In the genomic region with DNA sequence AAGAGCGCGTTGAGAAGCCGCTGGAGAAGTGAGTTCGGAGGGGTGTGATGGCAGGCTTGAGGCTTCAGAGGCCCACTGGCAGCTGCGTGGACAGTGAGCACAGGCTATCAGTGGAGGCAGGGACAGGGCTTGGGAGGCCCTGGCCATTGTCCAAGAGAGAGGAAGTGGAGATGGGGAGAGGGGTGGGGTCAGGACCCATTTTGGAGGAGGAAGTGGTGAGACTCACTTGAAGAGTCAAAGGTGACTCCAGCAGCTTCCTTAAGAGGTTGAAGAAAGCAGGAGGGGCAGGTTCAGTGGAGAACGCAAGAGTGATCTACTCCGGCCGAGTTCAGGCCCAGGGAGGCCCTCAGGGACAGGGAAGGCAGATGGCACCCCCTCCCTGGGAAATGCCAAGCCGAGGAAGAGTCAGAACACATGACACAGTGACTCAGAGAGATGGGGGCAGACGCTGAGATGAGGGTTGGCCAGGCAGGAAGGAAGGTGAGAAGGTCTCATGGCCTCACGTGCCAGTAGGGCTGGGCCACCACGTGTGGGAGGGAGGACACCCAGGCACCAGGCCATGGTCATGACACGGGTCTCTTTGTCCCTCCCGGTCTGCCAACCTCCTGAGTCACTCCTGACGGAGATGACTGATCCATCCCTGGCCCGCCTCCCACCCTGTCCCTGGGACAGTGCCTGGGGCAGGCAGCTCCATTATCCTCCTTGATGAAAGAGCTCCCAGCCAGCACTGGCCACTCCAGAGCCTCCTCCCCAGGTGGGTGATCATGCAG, we compare ENCODE assay signal across 8 cellular contexts. TPM values are rescaled to one million over a fixed set of nuclear protein-coding genes. Genes with fewer than 3 reads are reported as not detected.
DNase-seq lines count a peak whose midpoint lies in the region; ATAC-seq, FAIRE-seq and TF ChIP-seq lines count a peak whose summit lies in the region.

No MANE protein-coding gene starts in this region.

- TF ChIP-seq CTCF in activated CD8-positive, alpha-beta T cell treated with anti-CD3 and anti-CD28 coated beads for 36 hours (IDR thresholded peaks at IDR 0.05): no peak
- TF ChIP-seq CTCF in adrenal gland (IDR thresholded peaks at IDR 0.05): no peak
- TF ChIP-seq CTCF in kidney (IDR thresholded peaks at IDR 0.05; ENCODE audit: borderline replicate concordance, extremely low read depth, insufficient read depth): no peak
- TF ChIP-seq CTCF in stomach (IDR thresholded peaks at IDR 0.05): no peak

- WGBS in adrenal gland, 4 donors: 29 to 44% (median 33%) methylated on average over 6 to 16 of the region's 16 CpGs
- WGBS in stomach, 5 donors: 52 to 67% (median 63%) methylated on average over 12 to 16 of the region's 16 CpGs

- ATAC-seq in activated CD8-positive, alpha-beta T cell treated with anti-CD3 and anti-CD28 coated beads for 36 hours: peak; percentile 62
- ATAC-seq in activated CD8-positive, alpha-beta T cell treated with anti-CD3 and anti-CD28 coated beads, Interleukin-2, amount 10 ng/mL, durations not matched to agents 7 days and 5 days: no peak
- ATAC-seq in GM21717 (IDR thresholded peaks at IDR 0.05; ENCODE audit: unreplicated experiment): no peak

- H3K9me3 Mint-ChIP-seq in activated CD8-positive, alpha-beta T cell treated with anti-CD3 and anti-CD28 coated beads for 36 hours: peaks cover 2% of the 10 kb centered on the region
- H3K9me3 Mint-ChIP-seq in activated CD8-positive, alpha-beta T cell treated with anti-CD3 and anti-CD28 coated beads, Interleukin-2, amount 10 ng/mL, durations not matched to agents 7 days and 5 days (ENCODE audit: insufficient read depth): no peaks in the 10 kb centered on the region

- H3K4me3 Mint-ChIP-seq in activated CD8-positive, alpha-beta T cell treated with anti-CD3 and anti-CD28 coated beads for 36 hours: no peak overlapping the region
- no peak overlapping the region for H3K4me3 Mint-ChIP-seq in activated CD8-positive, alpha-beta T cell treated with anti-CD3 and anti-CD28 coated beads, Interleukin-2, amount 10 ng/mL, durations not matched to agents 7 days and 5 days

- H3K27ac Mint-ChIP-seq in activated CD8-positive, alpha-beta T cell treated with anti-CD3 and anti-CD28 coated beads for 36 hours: no peak overlapping the region
- H3K27ac Mint-ChIP-seq in activated CD8-positive, alpha-beta T cell treated with anti-CD3 and anti-CD28 coated beads, Interleukin-2, amount 10 ng/mL, durations not matched to agents 7 days and 5 days: no peak overlapping the region

- TF ChIP-seq POLR2A in adrenal gland (IDR thresholded peaks at IDR 0.05): peak in 1 of 2 donors; percentile 52
- TF ChIP-seq POLR2A in stomach (IDR thresholded peaks at IDR 0.05): no peak

- peaks cover 4% of the 10 kb centered on the region for H3K27me3 Mint-ChIP-seq in activated CD8-positive, alpha-beta T cell treated with anti-CD3 and anti-CD28 coated beads for 36 hours
- peaks cover 5% of the 10 kb centered on the region for H3K27me3 Mint-ChIP-seq in activated CD8-positive, alpha-beta T cell treated with anti-CD3 and anti-CD28 coated beads, Interleukin-2, amount 10 ng/mL, durations not matched to agents 7 days and 5 days (ENCODE audit: low read depth)

- no peaks in the 10 kb centered on the region for H3K9me3 ChIP-seq in adrenal gland (replicated peaks in 1 of 3)
- peaks cover 0 to 5% of the 10 kb centered on the region in 2 donors for H3K9me3 ChIP-seq in kidney (ENCODE audit: control insufficient read depth in 1 of 2, low read length in 2 of 2)
- peaks cover 0 to 10% (median 8%) of the 10 kb centered on the region in 4 donors for H3K9me3 ChIP-seq in stomach

- H3K9ac ChIP-seq in kidney (ENCODE audit: low read length in 2 of 2): no peak overlapping the region

- FAIRE-seq in kidney (lab: Jason Lieb, UNC): no peak

- intact Hi-C loops in activated CD8-positive, alpha-beta T cell treated with anti-CD3 and anti-CD28 coated beads for 36 hours (cut with micrococcal nuclease): no loop called here
- intact Hi-C loops in adrenal gland (cut with DNase I) (no loop called here), kidney (cut with DNase I) (no loop called here), stomach (cut with DNase I; ENCODE audit: low total_unique reads) (no loop called here)

- no peaks in the 10 kb centered on the region for H3K36me3 ChIP-seq in adrenal gland (replicated peaks in 1 of 2)
- no peaks in the 10 kb centered on the region for H3K36me3 ChIP-seq in kidney (ENCODE audit: control insufficient read depth in 1 of 2, insufficient read depth in 2 of 2, low read length in 2 of 2)
- H3K36me3 ChIP-seq in stomach: no peaks in the 10 kb centered on the region

- POLR2A ChIA-PET in activated CD8-positive, alpha-beta T cell treated with anti-CD3 and anti-CD28 coated beads for 36 hours (lab: Charles Lee): no interaction called here
- POLR2A ChIA-PET in activated CD8-positive, alpha-beta T cell treated with anti-CD3 and anti-CD28 coated beads, Interleukin-2, amount 10 ng/mL, durations not matched to agents 7 days and 5 days (lab: Charles Lee): no interaction called here

- CTCF ChIA-PET in activated CD8-positive, alpha-beta T cell treated with anti-CD3 and anti-CD28 coated beads for 36 hours (lab: Charles Lee): interaction anchor here (0.9 kb wide), 1 partner anchor 34 kb away, joined by 3 read pairs; no protein-coding TSS in a partner anchor
- CTCF ChIA-PET in activated CD8-positive, alpha-beta T cell treated with anti-CD3 and anti-CD28 coated beads, Interleukin-2, amount 10 ng/mL, durations not matched to agents 7 days and 5 days (lab: Charles Lee): no interaction called here

- no peaks in the 10 kb centered on the region for H3K27me3 ChIP-seq in adrenal gland
- H3K27me3 ChIP-seq in stomach: peaks cover 0 to 14% (median 0%) of the 10 kb centered on the region in 3 donors

- peak overlapping the region; percentile 44 to 87 (median 52) for H3K27ac ChIP-seq in adrenal gland
- H3K27ac ChIP-seq in kidney (ENCODE audit: low read depth in 2 of 2, low read length in 2 of 2): peak overlapping the region in 1 of 2 donors; percentile 20
- H3K27ac ChIP-seq in stomach: peak overlapping the region in 2 of 5 donors; percentile 34 to 39

- no peaks in the 10 kb centered on the region for H3K36me3 Mint-ChIP-seq in activated CD8-positive, alpha-beta T cell treated with anti-CD3 and anti-CD28 coated beads for 36 hours (ENCODE audit: low read depth)
- H3K36me3 Mint-ChIP-seq in activated CD8-positive, alpha-beta T cell treated with anti-CD3 and anti-CD28 coated beads, Interleukin-2, amount 10 ng/mL, durations not matched to agents 7 days and 5 days (ENCODE audit: low read depth): no peaks in the 10 kb centered on the region

- no peak for TF ChIP-seq EP300 in stomach (IDR thresholded peaks at IDR 0.05)

- peaks cover 10% of the 10 kb centered on the region for H3K4me1 Mint-ChIP-seq in activated CD8-positive, alpha-beta T cell treated with anti-CD3 and anti-CD28 coated beads for 36 hours (ENCODE audit: low read depth)
- peaks cover 8% of the 10 kb centered on the region for H3K4me1 Mint-ChIP-seq in activated CD8-positive, alpha-beta T cell treated with anti-CD3 and anti-CD28 coated beads, Interleukin-2, amount 10 ng/mL, durations not matched to agents 7 days and 5 days (ENCODE audit: low read depth)

- H3K4me3 ChIP-seq in adrenal gland (no peak overlapping the region), kidney (ENCODE audit: low read length in 2 of 2) (no peak overlapping the region), stomach (no peak overlapping the region)

- peaks cover 17 to 27% of the 10 kb centered on the region in 2 donors for H3K4me1 ChIP-seq in adrenal gland (replicated peaks in 1 of 2)
- peaks cover 0 to 6% of the 10 kb centered on the region in 2 donors for H3K4me1 ChIP-seq in kidney (ENCODE audit: control insufficient read depth in 1 of 2, insufficient read depth in 1 of 2, low read depth in 1 of 2, low read length in 2 of 2)
- H3K4me1 ChIP-seq in stomach: peaks cover 0 to 19% (median 0%) of the 10 kb centered on the region in 4 donors

- peak; percentile 41 for DNase-seq in activated CD8-positive, alpha-beta T cell treated with anti-CD3 and anti-CD28 coated beads for 36 hours
- DNase-seq in activated CD8-positive, alpha-beta T cell treated with anti-CD3 and anti-CD28 coated beads, Interleukin-2, amount 10 ng/mL, durations not matched to agents 7 days and 5 days: no peak
- DNase-seq in adrenal gland (peak; percentile 94 to 100 (median 99)), kidney (peak; percentile 90), stomach (peak; percentile 32), NK-92 (lab: John Stamatoyannopoulos, UW; ENCODE audit: unreplicated experiment) (no peak), NCI-H146 (lab: John Stamatoyannopoulos, UW) (no peak)

RNA-seq across cellular contexts. Expression of gene CD22, which starts 10.1 kb away (rescaled TPM):
- 1 to 10 TPM; 2.3 to 2.8 TPM for total RNA-seq in activated CD8-positive, alpha-beta T cell treated with anti-CD3 and anti-CD28 coated beads for 36 hours
- total RNA-seq in activated CD8-positive, alpha-beta T cell treated with anti-CD3 and anti-CD28 coated beads, Interleukin-2, amount 10 ng/mL, durations not matched to agents 7 days and 5 days: under 1 TPM; 0.52 to 0.63 TPM
- 10 to 100 TPM in 1 of 8 donors, 1 to 10 TPM in 7; 1.8 to 16.1 (median 6.7) TPM for total RNA-seq in adrenal gland
- polyA plus RNA-seq in adrenal gland: 1 to 10 TPM; 3.5 to 6.4 (median 4.2) TPM
- total RNA-seq in kidney: 15.4 TPM
- 0.82 TPM for polyA plus RNA-seq in kidney (ENCODE audit: insufficient read depth, low read depth, low replicate concordance)
- 1 to 10 TPM in 2 of 5 donors, not detected in 3; 3.1 to 5.7 TPM for total RNA-seq in stomach
- 1 to 10 TPM; 2.0 to 5.5 (median 4.0) TPM for polyA plus RNA-seq in stomach

RNA-seq across cellular contexts. Expression of gene MAG, which starts 26.9 kb away (rescaled TPM):
- total RNA-seq in activated CD8-positive, alpha-beta T cell treated with anti-CD3 and anti-CD28 coated beads for 36 hours: under 1 TPM; 0.20 to 0.31 TPM
- total RNA-seq in activated CD8-positive, alpha-beta T cell treated with anti-CD3 and anti-CD28 coated beads, Interleukin-2, amount 10 ng/mL, durations not matched to agents 7 days and 5 days: under 1 TPM in 1 of 2 experiments, not detected in 1; 0.26 TPM
- total RNA-seq in adrenal gland (10 to 100 TPM in 1 of 8 donors, 1 to 10 TPM in 5, under 1 TPM in 1, not detected in 1; 0.45 to 45.0 (median 3.6) TPM), kidney (1.1 TPM), stomach (1 to 10 TPM in 1 of 5 donors, under 1 TPM in 1, not detected in 3; 0.73 to 5.5 TPM)
- polyA plus RNA-seq in adrenal gland (under 1 TPM; 0.33 to 0.88 (median 0.40) TPM), kidney (ENCODE audit: insufficient read depth, low read depth, low replicate concordance) (0.41 TPM), stomach (under 1 TPM in 1 of 3 donors, not detected in 2; 0.05 TPM)

RNA-seq across cellular contexts. Expression of gene FFAR1, which starts 28.8 kb away (rescaled TPM):
- not detected for total RNA-seq in activated CD8-positive, alpha-beta T cell treated with anti-CD3 and anti-CD28 coated beads for 36 hours
- total RNA-seq in activated CD8-positive, alpha-beta T cell treated with anti-CD3 and anti-CD28 coated beads, Interleukin-2, amount 10 ng/mL, durations not matched to agents 7 days and 5 days: not detected
- total RNA-seq in adrenal gland (not detected), kidney (not detected), stomach (under 1 TPM in 1 of 5 donors, not detected in 4; 0.18 TPM)
- polyA plus RNA-seq in adrenal gland (under 1 TPM in 1 of 3 donors, not detected in 2; 0.03 TPM), kidney (ENCODE audit: insufficient read depth, low read depth, low replicate concordance) (not detected), stomach (not detected)

RNA-seq across cellular contexts. Expression of gene HAMP, which starts 36.5 kb away (rescaled TPM):
- under 1 TPM in 1 of 2 experiments, not detected in 1; 0.32 TPM for total RNA-seq in activated CD8-positive, alpha-beta T cell treated with anti-CD3 and anti-CD28 coated beads for 36 hours
- under 1 TPM; 0.50 to 0.63 TPM for total RNA-seq in activated CD8-positive, alpha-beta T cell treated with anti-CD3 and anti-CD28 coated beads, Interleukin-2, amount 10 ng/mL, durations not matched to agents 7 days and 5 days
- total RNA-seq in adrenal gland (1 to 10 TPM in 2 of 8 donors, under 1 TPM in 3, not detected in 3; 0.57 to 1.7 (median 0.90) TPM), kidney (1.3 TPM), stomach (10 to 100 TPM in 1 of 5 donors, not detected in 4; 10.4 TPM)
- polyA plus RNA-seq in adrenal gland (1 to 10 TPM in 2 of 3 donors, under 1 TPM in 1; 0.84 to 9.3 (median 1.5) TPM), kidney (ENCODE audit: insufficient read depth, low read depth, low replicate concordance) (1.1 TPM), stomach (1 to 10 TPM in 1 of 3 donors, under 1 TPM in 1, not detected in 1; 0.60 to 6.6 TPM)

RNA-seq across cellular contexts. Expression of gene FFAR3, which starts 39.4 kb away (rescaled TPM):
- 1 to 10 TPM; 1.1 to 1.2 TPM for total RNA-seq in activated CD8-positive, alpha-beta T cell treated with anti-CD3 and anti-CD28 coated beads for 36 hours
- total RNA-seq in activated CD8-positive, alpha-beta T cell treated with anti-CD3 and anti-CD28 coated beads, Interleukin-2, amount 10 ng/mL, durations not matched to agents 7 days and 5 days: not detected
- total RNA-seq in adrenal gland (under 1 TPM in 1 of 8 donors, not detected in 7; 0.18 TPM), kidney (not detected), stomach (not detected)
- polyA plus RNA-seq in adrenal gland (under 1 TPM in 2 of 3 donors, not detected in 1; 0.16 to 0.17 TPM), kidney (ENCODE audit: insufficient read depth, low read depth, low replicate concordance) (not detected), stomach (under 1 TPM in 2 of 3 donors, not detected in 1; 0.30 to 0.56 TPM)

Comparison
In these comparisons a context has a peak if more than half of its experiments do, and no peak if none do; other contexts are left out.
1. DNase-seq: peak in activated CD8-positive, alpha-beta T cell treated with anti-CD3 and anti-CD28 coated beads for 36 hours (single experiment), adrenal gland (7 of 7), kidney (single experiment) and stomach (single experiment); none in activated CD8-positive, alpha-beta T cell treated with anti-CD3 and anti-CD28 coated beads, Interleukin-2, amount 10 ng/mL, durations not matched to agents 7 days and 5 days (single experiment), NK-92 (single experiment) and NCI-H146 (single experiment).